In genomic region chr19:13012690-13013608, GRCh38 we compare ENCODE assay signal across 9 cellular contexts. TPM values are rescaled to one million over a fixed set of nuclear protein-coding genes. Genes with fewer than 3 reads are reported as not detected.
DNase-seq lines count a peak whose midpoint lies in the region; ATAC-seq, FAIRE-seq and TF ChIP-seq lines count a peak whose summit lies in the region.
"Had no signal": no experiment of that assay in that cellular context is flagged by ENCODE, and none has a peak within 500 bp of the region (broad histone marks: within the 10 kb centered on the region; RNA-seq: fewer than 3 reads in every experiment).

No MANE protein-coding gene starts in this region.

- POLR2A ChIA-PET in activated CD4-positive, alpha-beta memory T cell treated with anti-CD3 and anti-CD28 coated beads, Interleukin-2, amount 10 ng/mL, durations not matched to agents 7 days and 5 days (lab: Charles Lee), result interaction anchor here (0.7 to 1.0 kb wide), 3 partner anchors 48 to 207 kb away, joined by 3 to 4 read pairs (median 3); partner anchors contain the start of gene RNASEH2A

- CTCF ChIA-PET in activated CD4-positive, alpha-beta memory T cell treated with anti-CD3 and anti-CD28 coated beads, Interleukin-2, amount 10 ng/mL, durations not matched to agents 7 days and 5 days (lab: Charles Lee), result interaction anchor here (1.0 to 1.7 kb wide), 8 partner anchors 17 to 91 kb away, joined by 3 to 9 read pairs (median 4); no protein-coding TSS in a partner anchor

- 79 to 82% methylated on average over 51 to 52 of the region's 52 CpGs for WGBS in pancreas, 2 donors

- peak; percentile 76 for DNase-seq in activated CD4-positive, alpha-beta T cell treated with anti-CD3 and anti-CD28 coated beads, Interleukin-2, amount 10 ng/mL, durations not matched to agents 24 days and 14 days
- DNase-seq in activated CD4-positive, alpha-beta T cell treated with anti-CD3 and anti-CD28 coated beads, Interleukin-2, amount 50 U/mL, for 4 hours, result no peak
- peak; percentile 18 for DNase-seq in activated CD4-positive, alpha-beta memory T cell treated with anti-CD3 and anti-CD28 coated beads, Interleukin-2, amount 10 ng/mL, durations not matched to agents 7 days and 5 days
- DNase-seq in fibroblast of pulmonary artery (ENCODE audit: low read depth) (peak; percentile 67), pancreas (peak in 1 of 6 donors; percentile 19), NCI-H2171 (lab: John Stamatoyannopoulos, UW) (no peak)
- DNase-seq: DND-41 had no signal

- peak overlapping the region in 1 of 4 donors; percentile 1 for H3K27ac ChIP-seq in pancreas

- no peaks in the 10 kb centered on the region for H3K9me3 Mint-ChIP-seq in activated CD4-positive, alpha-beta T cell treated with anti-CD3 and anti-CD28 coated beads, Interleukin-2, amount 10 ng/mL, durations not matched to agents 24 days and 14 days
- H3K9me3 Mint-ChIP-seq in activated CD4-positive, alpha-beta memory T cell treated with anti-CD3 and anti-CD28 coated beads, Interleukin-2, amount 10 ng/mL, durations not matched to agents 7 days and 5 days, result no peaks in the 10 kb centered on the region

- intact Hi-C loops in activated CD4-positive, alpha-beta T cell treated with anti-CD3 and anti-CD28 coated beads, Interleukin-2, amount 10 ng/mL, durations not matched to agents 24 days and 14 days (cut with micrococcal nuclease), result loop anchor here (1.0 to 5.0 kb wide), 3 partner anchors 18 to 176 kb away; partner anchors contain the start of genes MAST1 and NFIX
- intact Hi-C loops in pancreas (cut with DNase I), result no loop called here

- H3K4me3 ChIP-seq in fibroblast of pulmonary artery (replicated peaks; ENCODE audit: low read depth, low read length) (peak overlapping the region; percentile 47), pancreas (no peak overlapping the region)

- no peaks in the 10 kb centered on the region for H3K9me3 ChIP-seq in pancreas

- peak overlapping the region; percentile 76 for H3K4me3 Mint-ChIP-seq in activated CD4-positive, alpha-beta T cell treated with anti-CD3 and anti-CD28 coated beads, Interleukin-2, amount 10 ng/mL, durations not matched to agents 24 days and 14 days
- H3K4me3 Mint-ChIP-seq in activated CD4-positive, alpha-beta memory T cell treated with anti-CD3 and anti-CD28 coated beads, Interleukin-2, amount 10 ng/mL, durations not matched to agents 7 days and 5 days, result peak overlapping the region; percentile 39

- no peak for TF ChIP-seq POLR2A in GM18505 (IDR thresholded peaks at IDR 0.05; ENCODE audit: borderline replicate concordance, extremely low read depth, insufficient read depth, insufficient read length)

- TF ChIP-seq CTCF in fibroblast of pulmonary artery (IDR thresholded peaks at IDR 0.05; ENCODE audit: low read length, missing control alignments), result no peak
- no peak for TF ChIP-seq CTCF in pancreas (IDR thresholded peaks at IDR 0.05)

- H3K27me3 Mint-ChIP-seq in activated CD4-positive, alpha-beta T cell treated with anti-CD3 and anti-CD28 coated beads, Interleukin-2, amount 10 ng/mL, durations not matched to agents 24 days and 14 days, result peaks cover 75% of the 10 kb centered on the region
- peaks cover 78% of the 10 kb centered on the region for H3K27me3 Mint-ChIP-seq in activated CD4-positive, alpha-beta memory T cell treated with anti-CD3 and anti-CD28 coated beads, Interleukin-2, amount 10 ng/mL, durations not matched to agents 7 days and 5 days

- H3K36me3 ChIP-seq in pancreas, result no peaks in the 10 kb centered on the region

- ATAC-seq in pancreas (peak in 3 of 4 donors; percentile 27 to 40 (median 31)), GM18505 (IDR thresholded peaks at IDR 0.05; ENCODE audit: unreplicated experiment) (no peak), HG02938 (IDR thresholded peaks at IDR 0.05; ENCODE audit: unreplicated experiment) (no peak)

- peaks cover 15% of the 10 kb centered on the region for H3K4me1 Mint-ChIP-seq in activated CD4-positive, alpha-beta T cell treated with anti-CD3 and anti-CD28 coated beads, Interleukin-2, amount 10 ng/mL, durations not matched to agents 24 days and 14 days
- H3K4me1 Mint-ChIP-seq in activated CD4-positive, alpha-beta memory T cell treated with anti-CD3 and anti-CD28 coated beads, Interleukin-2, amount 10 ng/mL, durations not matched to agents 7 days and 5 days, result peaks cover 19% of the 10 kb centered on the region

- peaks cover 2% of the 10 kb centered on the region for H3K36me3 Mint-ChIP-seq in activated CD4-positive, alpha-beta T cell treated with anti-CD3 and anti-CD28 coated beads, Interleukin-2, amount 10 ng/mL, durations not matched to agents 24 days and 14 days (ENCODE audit: low read depth)
- H3K36me3 Mint-ChIP-seq in activated CD4-positive, alpha-beta memory T cell treated with anti-CD3 and anti-CD28 coated beads, Interleukin-2, amount 10 ng/mL, durations not matched to agents 7 days and 5 days (ENCODE audit: low read depth), result peaks cover 2% of the 10 kb centered on the region

- H3K27me3 ChIP-seq in pancreas, result no peaks in the 10 kb centered on the region

- H3K4me1 ChIP-seq in pancreas, result peaks cover 3 to 6% (median 4%) of the 10 kb centered on the region in 3 donors

- no peak for FAIRE-seq in pancreas (lab: Jason Lieb, UNC)

- H3K27ac Mint-ChIP-seq in activated CD4-positive, alpha-beta T cell treated with anti-CD3 and anti-CD28 coated beads, Interleukin-2, amount 10 ng/mL, durations not matched to agents 24 days and 14 days, result peak overlapping the region; percentile 67
- H3K27ac Mint-ChIP-seq in activated CD4-positive, alpha-beta memory T cell treated with anti-CD3 and anti-CD28 coated beads, Interleukin-2, amount 10 ng/mL, durations not matched to agents 7 days and 5 days, result peak overlapping the region; percentile 42

RNA-seq across cellular contexts. Expression of gene NFIX, which starts 17.7 kb away (rescaled TPM):
- total RNA-seq in activated CD4-positive, alpha-beta T cell treated with anti-CD3 and anti-CD28 coated beads, Interleukin-2, amount 10 ng/mL, durations not matched to agents 24 days and 14 days, result 8.3 and 10.4 TPM in 2 replicates
- total RNA-seq in activated CD4-positive, alpha-beta memory T cell treated with anti-CD3 and anti-CD28 coated beads, Interleukin-2, amount 10 ng/mL, durations not matched to agents 7 days and 5 days, result under 1 TPM in 1 of 2 experiments, not detected in 1; 0.05 TPM
- total RNA-seq in pancreas, result 10 to 100 TPM; 30.9 to 45.1 (median 36.0) TPM
- 10 to 100 TPM in 1 of 2 donors, 1 to 10 TPM in 1; 8.3 to 16.6 TPM for polyA plus RNA-seq in pancreas

RNA-seq across cellular contexts. Expression of gene DAND5, which starts 43.6 kb away (rescaled TPM):
- 0.12 TPM in 1 of 2 replicates, not detected in the other for total RNA-seq in activated CD4-positive, alpha-beta T cell treated with anti-CD3 and anti-CD28 coated beads, Interleukin-2, amount 10 ng/mL, durations not matched to agents 24 days and 14 days
- under 1 TPM; 0.13 to 0.15 TPM for total RNA-seq in activated CD4-positive, alpha-beta memory T cell treated with anti-CD3 and anti-CD28 coated beads, Interleukin-2, amount 10 ng/mL, durations not matched to agents 7 days and 5 days
- total RNA-seq in pancreas, result under 1 TPM in 3 of 6 donors, not detected in 3; 0.12 to 0.23 (median 0.12) TPM
- under 1 TPM in 1 of 2 donors, not detected in 1; 0.16 TPM for polyA plus RNA-seq in pancreas

RNA-seq across cellular contexts. Expression of gene GADD45GIP1, which starts 55.9 kb away (rescaled TPM):
- total RNA-seq in activated CD4-positive, alpha-beta T cell treated with anti-CD3 and anti-CD28 coated beads, Interleukin-2, amount 10 ng/mL, durations not matched to agents 24 days and 14 days, result 32.4 and 34.4 TPM in 2 replicates
- 10 to 100 TPM; 17.5 to 18.4 TPM for total RNA-seq in activated CD4-positive, alpha-beta memory T cell treated with anti-CD3 and anti-CD28 coated beads, Interleukin-2, amount 10 ng/mL, durations not matched to agents 7 days and 5 days
- 10 to 100 TPM in 3 of 6 donors, 1 to 10 TPM in 3; 6.0 to 10.7 (median 9.8) TPM for total RNA-seq in pancreas
- polyA plus RNA-seq in pancreas, result 10 to 100 TPM; 25.3 to 37.4 TPM

Comparison
In these comparisons a context has a peak if more than half of its experiments do, and no peak if none do; other contexts are left out.
1. DNase-seq: peak in activated CD4-positive, alpha-beta T cell treated with anti-CD3 and anti-CD28 coated beads, Interleukin-2, amount 10 ng/mL, durations not matched to agents 24 days and 14 days (single experiment), activated CD4-positive, alpha-beta memory T cell treated with anti-CD3 and anti-CD28 coated beads, Interleukin-2, amount 10 ng/mL, durations not matched to agents 7 days and 5 days (single experiment) and fibroblast of pulmonary artery (single experiment); none in activated CD4-positive, alpha-beta T cell treated with anti-CD3 and anti-CD28 coated beads, Interleukin-2, amount 50 U/mL, for 4 hours (0 of 2) and NCI-H2171 (single experiment).
2. ATAC-seq: peak in pancreas (3 of 4); none in GM18505 (single experiment) and HG02938 (single experiment).